In genomic region chr7:36658603-36659516, GRCh38 we compare ENCODE assay signal across 8 cellular contexts.
DNase-seq lines count a peak whose midpoint lies in the region; ATAC-seq, FAIRE-seq and TF ChIP-seq lines count a peak whose summit lies in the region.

No MANE protein-coding gene starts in this region.

- no peaks in the 10 kb centered on the region for H3K79me2 ChIP-seq in H1 (ENCODE audit: control insufficient read depth in 1 of 2, insufficient read depth in 2 of 2, low read length in 2 of 2)

- no peak overlapping the region for H3K56ac ChIP-seq in H1 (replicated peaks; ENCODE audit: insufficient read length, low read depth, low read length)

- no peak overlapping the region for H4K8ac ChIP-seq in H1 (ENCODE audit: extremely low read depth, insufficient read depth, low read length)
- H4K8ac ChIP-seq in neuronal stem cell (ENCODE audit: low read depth, low read length): no peak overlapping the region

- H3K4ac ChIP-seq in H1 (replicated peaks; ENCODE audit: insufficient read length, low read depth, low read length) (no peak overlapping the region), neuronal stem cell (ENCODE audit: low read length) (no peak overlapping the region)

- H3K27me3 ChIP-seq in H1 (replicated peaks in 1 of 4; ENCODE audit: control insufficient read depth in 3 of 4, extremely low read depth in 1 of 4, insufficient read depth in 3 of 4, low read length in 3 of 4) (no peaks in the 10 kb centered on the region; a peak in 1 of 7 replicates), neuronal stem cell (ENCODE audit: control insufficient read depth in 3 of 3, insufficient read depth in 3 of 3, low read depth in 1 of 3, low read length in 3 of 3) (no peaks in the 10 kb centered on the region)

- H2BK15ac ChIP-seq in H1 (ENCODE audit: low read length) (no peak overlapping the region), neuronal stem cell (ENCODE audit: low read length) (no peak overlapping the region)

- H3K23ac ChIP-seq in H1 (ENCODE audit: insufficient read length): no peak overlapping the region
- no peak overlapping the region for H3K23ac ChIP-seq in neuronal stem cell (ENCODE audit: low read depth, low read length, poor library complexity)

- FAIRE-seq in H1 (lab: Jason Lieb, UNC): peak; percentile 89

- H4K5ac ChIP-seq in H1 (ENCODE audit: insufficient read length, low read depth, low read length): peak overlapping the region; percentile 57

- H3K36me3 ChIP-seq in H1 (ENCODE audit: control insufficient read depth in 2 of 4, insufficient read depth in 4 of 4, low read length in 3 of 4): no peaks in the 10 kb centered on the region
- H3K36me3 ChIP-seq in neuronal stem cell (replicated peaks in 1 of 2; ENCODE audit: control insufficient read depth in 2 of 2, insufficient read depth in 2 of 2, low read length in 2 of 2): no peaks in the 10 kb centered on the region

- H2BK120ac ChIP-seq in H1 (replicated peaks; ENCODE audit: low read depth, low read length) (no peak overlapping the region), neuronal stem cell (ENCODE audit: low read depth, low read length) (no peak overlapping the region)

- H2BK12ac ChIP-seq in H1 (ENCODE audit: low read depth, low read length): no peak overlapping the region
- no peak overlapping the region for H2BK12ac ChIP-seq in neuronal stem cell (ENCODE audit: low read length)

- H4K20me1 ChIP-seq in H1 (replicated peaks in 1 of 2; ENCODE audit: control insufficient read depth in 1 of 2, insufficient read depth in 2 of 2, low read length in 2 of 2): no peaks in the 10 kb centered on the region

- H3K18ac ChIP-seq in H1 (ENCODE audit: extremely low read depth, low read length): no peak overlapping the region; the same call in 1 of the 2 replicates
- no peak overlapping the region for H3K18ac ChIP-seq in neuronal stem cell (ENCODE audit: low read length)

- CTCF ChIA-PET in H1 (lab: Charles Lee; ENCODE audit: partially characterized antibody): interaction anchor here (0.7 to 4.3 kb wide), 10 partner anchors 10 to 218 kb away, joined by 3 to 30 read pairs (median 4); no protein-coding TSS in a partner anchor

- DNase-seq in Daoy (ENCODE audit: low read depth) (peak; percentile 99), NCI-H226 (peak; percentile 99), H1 (ENCODE audit: low read depth in 1 of 2, low spot score in 2 of 2) (no peak), neuronal stem cell (ENCODE audit: low spot score) (peak; percentile 89), NCI-H1105 (lab: John Stamatoyannopoulos, UW) (no peak), DMS114 treated with DMSO at 0.1 percent for 48 hours (lab: John Stamatoyannopoulos, UW; ENCODE audit: unreplicated experiment) (no peak)
- DNase-seq in central memory CD4-positive, alpha-beta T cell: no peak

- no peak for ATAC-seq in HG02973 (IDR thresholded peaks at IDR 0.05; ENCODE audit: unreplicated experiment)

- H2AFZ ChIP-seq in H1 (ENCODE audit: low read length) (peak overlapping the region; percentile 2; the same call in 1 of the 2 replicates), neuronal stem cell (ENCODE audit: low read length) (no peak overlapping the region)

- WGBS in H1 (ENCODE audit: extremely low coverage in 1 of 2, insufficient coverage in 1 of 2, insufficient read length in 1 of 2, insufficient replicate concordance in 2 of 2, low coverage in 1 of 2, low lambda C conversion rate in 2 of 2, missing lambda C conversion rate in 1 of 2), 2 experiments: 54% methylated on average over 9 of the region's 9 CpGs; no CpG with 5 or more reads in 1 of the 2 experiments
- no CpG with 5 or more reads among the region's 9 CpGs for WGBS in neuronal stem cell (ENCODE audit: extremely low coverage in 2 of 2, insufficient read length in 2 of 2, insufficient replicate concordance in 1 of 2), 2 donors

- no peak for TF ChIP-seq CTCF in H1 (IDR thresholded peaks at IDR 0.05; ENCODE audit: control extremely low read depth in 1 of 3, insufficient read depth in 1 of 3, low read depth in 1 of 3, low read length in 3 of 3)

- no peaks in the 10 kb centered on the region for H3K23me2 ChIP-seq in H1 (ENCODE audit: low read depth, low read length)

- H3K4me3 ChIP-seq in H1 (ENCODE audit: extremely low read depth in 1 of 4, insufficient read depth in 2 of 4, low read depth in 3 of 4, low read length in 4 of 4): no peak overlapping the region
- H3K4me3 ChIP-seq in neuronal stem cell (ENCODE audit: low read length in 2 of 2): no peak overlapping the region

- H2BK20ac ChIP-seq in H1 (ENCODE audit: low read length): peak overlapping the region; percentile 53; the same call in 1 of the 2 replicates

- H3K4me2 ChIP-seq in H1 (ENCODE audit: insufficient read depth in 1 of 2, low read depth in 2 of 2, low read length in 2 of 2) (peak overlapping the region; percentile 5 to 15; a peak in 2 of 4 replicates), neuronal stem cell (ENCODE audit: insufficient read depth, low read length, poor library complexity, severe bottlenecking) (peak overlapping the region; percentile 39)

- H3K14ac ChIP-seq in H1 (ENCODE audit: insufficient read length) (no peak overlapping the region), neuronal stem cell (ENCODE audit: low read length) (no peak overlapping the region)

- no peak for TF ChIP-seq POLR2A in H1 (IDR thresholded peaks at IDR 0.05; ENCODE audit: control extremely low read depth in 1 of 2, low read depth in 2 of 2, low read length in 2 of 2)

- POLR2A ChIA-PET in H1 (lab: Charles Lee; ENCODE audit: partially characterized antibody): interaction anchor here (2.0 kb wide), 1 partner anchor 9 kb away, joined by 4 read pairs; no protein-coding TSS in a partner anchor

- H3K27ac ChIP-seq in H1 (ENCODE audit: low read depth, low read length) (peak overlapping the region; percentile 43; the same call in 1 of the 2 replicates), neuronal stem cell (replicated peaks; ENCODE audit: low read length) (peak overlapping the region; percentile 91)

- H3K9ac ChIP-seq in H1 (replicated peaks in 1 of 4; ENCODE audit: extremely low read depth in 1 of 4, low read depth in 3 of 4, low read length in 3 of 4) (no peak overlapping the region; a peak in 2 of 7 replicates), neuronal stem cell (ENCODE audit: low read depth, low read length, poor library complexity) (no peak overlapping the region)

- H3K79me1 ChIP-seq in H1 (ENCODE audit: low read depth, low read length) (no peaks in the 10 kb centered on the region), neuronal stem cell (ENCODE audit: low read depth, low read length) (no peaks in the 10 kb centered on the region)

- no peak overlapping the region for H2AK5ac ChIP-seq in H1 (ENCODE audit: low read depth, low read length)
- no peak overlapping the region for H2AK5ac ChIP-seq in neuronal stem cell (ENCODE audit: low read depth, low read length)

- H4K91ac ChIP-seq in H1 (replicated peaks; ENCODE audit: insufficient read length, low read length) (no peak overlapping the region), neuronal stem cell (ENCODE audit: low read depth, low read length, poor library complexity) (no peak overlapping the region)

- no peaks in the 10 kb centered on the region for H3K9me3 ChIP-seq in H1 (ENCODE audit: insufficient read depth in 2 of 2, low read depth in 1 of 2, low read length in 1 of 2)
- no peaks in the 10 kb centered on the region for H3K9me3 ChIP-seq in neuronal stem cell (replicated peaks in 1 of 2; ENCODE audit: control insufficient read depth in 2 of 2, insufficient read depth in 1 of 2, low read depth in 1 of 2, low read length in 2 of 2)

- H2BK5ac ChIP-seq in H1 (ENCODE audit: low read depth, low read length): no peak overlapping the region
- no peak overlapping the region for H2BK5ac ChIP-seq in neuronal stem cell (ENCODE audit: low read length)

- TF ChIP-seq RAD21 in H1 (IDR thresholded peaks at IDR 0.05 in 1 of 2, conservative IDR thresholded peaks at IDR 0.05 in 1 of 2; ENCODE audit: low read depth in 2 of 2, low read length in 2 of 2): no peak

- no peak for TF ChIP-seq EP300 in H1 (IDR thresholded peaks at IDR 0.05; ENCODE audit: borderline replicate concordance in 1 of 2, low read depth in 2 of 2, low read length in 2 of 2)

- H3K4me1 ChIP-seq in H1 (replicated peaks in 1 of 4; ENCODE audit: control insufficient read depth in 3 of 4, insufficient read depth in 4 of 4, low read length in 3 of 4): peaks cover 8 to 31% (median 28%) of the 10 kb centered on the region in 4 experiments
- H3K4me1 ChIP-seq in neuronal stem cell (ENCODE audit: control insufficient read depth in 2 of 2, insufficient read depth in 1 of 2, low read depth in 1 of 2, low read length in 2 of 2): peaks cover 26 to 44% of the 10 kb centered on the region in 2 donors

TF ChIP-seq in H1, 55 proteins besides CTCF, POLR2A, EP300 and RAD21:
- TF ChIP-seq HDAC2 (IDR thresholded peaks at IDR 0.05; ENCODE audit: borderline replicate concordance in 1 of 2, low read depth in 2 of 2, low read length in 2 of 2) (0 out of 4 replicates have a peak, but pooled peaks of 1 of the 2 experiments have one; percentile 29), RFX5 (IDR thresholded peaks at IDR 0.05; ENCODE audit: borderline replicate concordance, low read depth, low read length) (no peak), POLR2AphosphoS5 (IDR thresholded peaks at IDR 0.05; ENCODE audit: low read depth, low read length) (no peak), CBX8 (IDR thresholded peaks at IDR 0.05; ENCODE audit: borderline replicate concordance, low read depth, low read length) (no peak), E2F6 (IDR thresholded peaks at IDR 0.05) (no peak), POU5F1 (IDR thresholded peaks at IDR 0.05; ENCODE audit: low read depth, low read length) (no peak)

Comparison
In these comparisons a context has a peak if more than half of its experiments do, and no peak if none do; other contexts are left out.
1. DNase-seq: peak in Daoy (single experiment), NCI-H226 (single experiment) and neuronal stem cell (single experiment); none in H1 (0 of 2), NCI-H1105 (single experiment), central memory CD4-positive, alpha-beta T cell (single experiment) and DMS114 treated with DMSO at 0.1 percent for 48 hours (single experiment).